ENCODE assay signal across 1 cellular context in genomic region chr3:159565313-159565712, GRCh38.
TF ChIP-seq lines count a peak whose summit lies in the region.

No MANE protein-coding gene starts in this region.

TF ChIP-seq in A549, 52 proteins besides CTCF, POLR2A, EP300 and RAD21 (continued from another document):
- no peak for TF ChIP-seq ATOH8 (CRISPR knock-in tag; IDR thresholded peaks at IDR 0.05; ENCODE audit: low read depth)
- TF ChIP-seq, protein P1, sequence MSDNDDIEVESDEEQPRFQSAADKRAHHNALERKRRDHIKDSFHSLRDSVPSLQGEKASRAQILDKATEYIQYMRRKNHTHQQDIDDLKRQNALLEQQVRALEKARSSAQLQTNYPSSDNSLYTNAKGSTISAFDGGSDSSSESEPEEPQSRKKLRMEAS (IDR thresholded peaks at IDR 0.05): no peak
- TF ChIP-seq CHD2 (IDR thresholded peaks at IDR 0.05; ENCODE audit: low read length, partially characterized antibody): no peak
- TF ChIP-seq HOXB5 (CRISPR knock-in tag; IDR thresholded peaks at IDR 0.05): no peak
- TF ChIP-seq RNF2 (IDR thresholded peaks at IDR 0.05; ENCODE audit: borderline replicate concordance, low read depth): no peak
- no peak for TF ChIP-seq HOXB13 (CRISPR knock-in tag; IDR thresholded peaks at IDR 0.05; ENCODE audit: low read depth)
- no peak for TF ChIP-seq ZNF302 (CRISPR knock-in tag; IDR thresholded peaks at IDR 0.05)
- TF ChIP-seq RCOR1 (IDR thresholded peaks at IDR 0.05; ENCODE audit: low read depth, low read length): no peak
- no peak for TF ChIP-seq FOXS1 (CRISPR knock-in tag; IDR thresholded peaks at IDR 0.05)
- no peak for TF ChIP-seq TP53 (CRISPR knock-in tag; IDR thresholded peaks at IDR 0.05)
- no peak for TF ChIP-seq GATA3 (IDR thresholded peaks at IDR 0.05; ENCODE audit: borderline replicate concordance)
- no peak for TF ChIP-seq NFE2L2 (conservative IDR thresholded peaks at IDR 0.05; ENCODE audit: low read length)
- TF ChIP-seq JUNB (IDR thresholded peaks at IDR 0.05): no peak
- TF ChIP-seq HMGXB4 (CRISPR knock-in tag; IDR thresholded peaks at IDR 0.05; ENCODE audit: borderline replicate concordance): no peak
- TF ChIP-seq ZSCAN20 (CRISPR knock-in tag; IDR thresholded peaks at IDR 0.05): no peak
- no peak for TF ChIP-seq NR3C1 (IDR thresholded peaks at IDR 0.05)
- no peak for TF ChIP-seq RARB (CRISPR knock-in tag; IDR thresholded peaks at IDR 0.05)
- no peak for TF ChIP-seq CHD4 (IDR thresholded peaks at IDR 0.05; ENCODE audit: borderline replicate concordance)
